Comparison of ENCODE assay signal across 23 cellular contexts in the genomic region with DNA sequence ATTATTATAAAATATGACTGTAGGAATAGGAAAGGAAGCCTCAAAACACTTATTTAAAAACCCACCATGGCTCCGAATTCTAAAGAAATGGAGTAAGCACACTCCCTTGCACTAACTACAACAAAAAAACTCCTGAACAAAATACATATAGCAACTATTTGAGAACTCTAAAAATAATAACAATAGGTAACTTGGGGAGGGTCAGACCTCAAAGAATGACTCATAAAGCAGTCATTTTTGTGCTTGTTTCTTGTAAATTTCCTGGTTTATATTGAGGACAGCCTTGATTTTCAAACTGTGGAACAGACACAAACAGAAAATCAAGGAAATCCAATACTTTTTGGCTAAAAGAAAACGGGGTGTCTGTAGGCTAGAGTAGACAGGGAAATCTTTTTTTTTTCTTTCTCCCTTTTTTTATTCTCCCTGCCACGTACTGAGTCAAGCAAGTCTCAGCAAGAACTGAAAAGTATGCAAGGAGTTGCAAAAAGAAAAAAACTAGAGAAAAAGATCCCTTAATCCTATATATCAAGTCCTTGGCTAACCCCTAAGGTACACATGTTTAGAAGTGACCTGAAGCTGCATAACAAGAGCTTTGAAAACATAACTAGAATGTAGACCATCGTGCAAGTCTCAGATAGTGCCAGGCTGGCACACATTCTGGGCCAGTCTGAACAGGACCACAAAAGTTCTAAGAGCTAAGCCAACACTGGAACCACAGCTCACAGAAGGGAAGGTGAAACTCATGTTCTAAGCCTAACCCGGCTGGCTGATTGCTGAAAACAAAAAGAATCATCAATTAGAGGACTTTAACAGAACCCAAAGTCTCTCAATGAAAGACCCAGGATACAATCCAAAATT.
DNase-seq lines count a peak whose midpoint lies in the region; ATAC-seq, FAIRE-seq and TF ChIP-seq lines count a peak whose summit lies in the region.
"Had no signal": no experiment of that assay in that cellular context is flagged by ENCODE, and none has a peak within 500 bp of the region (broad histone marks: within the 10 kb centered on the region; RNA-seq: fewer than 3 reads in every experiment).

No MANE protein-coding gene starts in this region.

- H2AFZ ChIP-seq in IMR-90 (replicated peaks; ENCODE audit: low read length, poor library complexity) (no peak overlapping the region), keratinocyte (ENCODE audit: control insufficient read depth, low read length) (peak overlapping the region; percentile 26)

- in situ Hi-C loops in IMR-90 (cut with MboI; ENCODE audit: low sequenced_read_pairs), result no loop called here

- H3K14ac ChIP-seq in IMR-90 (replicated peaks; ENCODE audit: low read depth, low read length), result peak overlapping the region; percentile 50; the same call in 1 of the 2 replicates

- no peak overlapping the region for H2BK5ac ChIP-seq in IMR-90 (ENCODE audit: low read depth, low read length, poor library complexity, severe bottlenecking)

- no peak overlapping the region for H2AK9ac ChIP-seq in IMR-90 (replicated peaks; ENCODE audit: low read depth, low read length, poor library complexity)

- H3K27me3 ChIP-seq in IMR-90 (ENCODE audit: control insufficient read depth, insufficient read depth, low read length) (no peaks in the 10 kb centered on the region), SJSA1 (replicated peaks) (no peaks in the 10 kb centered on the region), keratinocyte (ENCODE audit: control insufficient read depth, extremely low read depth, insufficient read depth, low read length) (no peaks in the 10 kb centered on the region)
- H3K27me3 ChIP-seq: MG63, Peyer's patch had no signal

- H3K4me3 ChIP-seq in IMR-90 (ENCODE audit: insufficient read depth, low read depth, low read length), result no peak overlapping the region
- H3K4me3 ChIP-seq in SJSA1, result no peak overlapping the region
- peak overlapping the region in 2 of 3 experiments; percentile 36 to 48 for H3K4me3 ChIP-seq in keratinocyte (ENCODE audit: control insufficient read depth in 2 of 3, extremely low read depth in 1 of 3, insufficient read depth in 2 of 3, low read depth in 1 of 3, low read length in 3 of 3)
- H3K4me3 ChIP-seq: MG63, Peyer's patch had no signal

- no peak overlapping the region for H4K91ac ChIP-seq in IMR-90 (ENCODE audit: insufficient read depth, low read depth, low read length)

- TF ChIP-seq CTCF in IMR-90 (conservative IDR thresholded peaks at IDR 0.05; ENCODE audit: low read depth, low read length) (no peak), keratinocyte (optimal IDR thresholded peaks at IDR 0.05 in 1 of 3, IDR thresholded peaks at IDR 0.05 in 1 of 3, conservative IDR thresholded peaks at IDR 0.05 in 1 of 3; ENCODE audit: extremely low read depth in 1 of 3, insufficient read depth in 2 of 3, low read length in 3 of 3) (no peak)

- CTCF ChIA-PET in IMR-90 (lab: Yijun Ruan, JAX), result interaction anchor here (0.8 kb wide), 1 partner anchor 8 kb away, joined by 3 read pairs; no protein-coding TSS in a partner anchor

- no peak overlapping the region for H3K18ac ChIP-seq in IMR-90 (ENCODE audit: low read depth, low read length)

- no peak overlapping the region for H3K4me2 ChIP-seq in IMR-90 (ENCODE audit: low read depth, low read length)
- peak overlapping the region; percentile 47 for H3K4me2 ChIP-seq in keratinocyte (ENCODE audit: control insufficient read depth, extremely low read depth, insufficient read depth, low read depth, low read length)

- ATAC-seq in IMR-90 (ENCODE audit: low read depth), result no peak
- ATAC-seq: CD8-positive, alpha-beta T cell; HCT116 had no signal

- POLR2A ChIA-PET in IMR-90 (lab: Charles Lee; ENCODE audit: unreplicated experiment), result no interaction called here

- H3K36me3 ChIP-seq in IMR-90 (ENCODE audit: control insufficient read depth, insufficient read depth, low read length) (peaks cover 4% of the 10 kb centered on the region; the same call in 1 of the 2 replicates), SJSA1 (no peaks in the 10 kb centered on the region), keratinocyte (ENCODE audit: control insufficient read depth in 2 of 2, extremely low read depth in 1 of 2, insufficient read depth in 2 of 2, low read length in 2 of 2) (no peaks in the 10 kb centered on the region)
- H3K36me3 ChIP-seq: MG63, Peyer's patch had no signal

- intact Hi-C loops in IMR-90 (cut with micrococcal nuclease), result no loop called here

- H3K9ac ChIP-seq in IMR-90 (ENCODE audit: low read depth, low read length), result no peak overlapping the region
- no peak overlapping the region for H3K9ac ChIP-seq in keratinocyte (ENCODE audit: control insufficient read depth, extremely low read depth, insufficient read depth, low read length)

- H4K5ac ChIP-seq in IMR-90 (ENCODE audit: low read depth, low read length), result no peak overlapping the region

- H2BK15ac ChIP-seq in IMR-90 (ENCODE audit: low read depth, low read length), result no peak overlapping the region

- H3K9me1 ChIP-seq in IMR-90 (ENCODE audit: insufficient read depth, low read length) (peaks cover 9% of the 10 kb centered on the region), keratinocyte (ENCODE audit: control insufficient read depth, extremely low read depth, insufficient read depth, low read length) (no peaks in the 10 kb centered on the region)

- TF ChIP-seq RAD21 in IMR-90 (IDR thresholded peaks at IDR 0.05; ENCODE audit: low read length), result no peak

- H3K27ac ChIP-seq in IMR-90 (ENCODE audit: insufficient read depth, low read length), result no peak overlapping the region
- H3K27ac ChIP-seq in SJSA1, result peak overlapping the region; percentile 41
- peak overlapping the region; percentile 7 for H3K27ac ChIP-seq in keratinocyte (ENCODE audit: control insufficient read depth, insufficient read depth, low read length)
- H3K27ac ChIP-seq: C4-2B, Peyer's patch had no signal

- H3K4ac ChIP-seq in IMR-90 (ENCODE audit: low read depth, low read length), result peak overlapping the region; percentile 5; the same call in 1 of the 2 replicates

- no peak overlapping the region for H2BK120ac ChIP-seq in IMR-90 (ENCODE audit: low read depth, low read length)

- TF ChIP-seq POLR2A in IMR-90 (IDR thresholded peaks at IDR 0.05; ENCODE audit: low read depth, low read length), result no peak

- peak; percentile 76 for FAIRE-seq in keratinocyte (lab: Jason Lieb, UNC)
- FAIRE-seq: GM12892, GM19239, H1, HTR-8/SVneo had no signal

- no peak overlapping the region for H4K8ac ChIP-seq in IMR-90 (ENCODE audit: low read depth in 2 of 2, low read length in 2 of 2)

- H3K56ac ChIP-seq in IMR-90 (ENCODE audit: extremely low read depth, insufficient read depth, low read length), result no peak overlapping the region

- peaks cover 18 to 47% of the 10 kb centered on the region in 2 experiments for H3K79me1 ChIP-seq in IMR-90 (ENCODE audit: low read depth in 1 of 2, low read length in 2 of 2)

- H4K20me1 ChIP-seq in IMR-90 (ENCODE audit: insufficient read depth, low read length) (peaks cover 21% of the 10 kb centered on the region; the same call in 1 of the 2 replicates), keratinocyte (ENCODE audit: control insufficient read depth, extremely low read depth, insufficient read depth, low read length) (no peaks in the 10 kb centered on the region)

- peaks cover 4% of the 10 kb centered on the region; the same call in 1 of the 2 replicates for H3K4me1 ChIP-seq in IMR-90 (ENCODE audit: control insufficient read depth, insufficient read depth, low read length)
- H3K4me1 ChIP-seq in SJSA1 (replicated peaks), result peaks cover 16% of the 10 kb centered on the region
- H3K4me1 ChIP-seq in keratinocyte (ENCODE audit: control insufficient read depth, extremely low read depth, insufficient read depth, low read length), result peaks cover 16% of the 10 kb centered on the region
- H3K4me1 ChIP-seq: Caco-2, Peyer's patch had no signal

- WGBS in IMR-90 (ENCODE audit: extremely low coverage in 2 of 2, insufficient read length in 1 of 2), 2 experiments, result 57% methylated on average over 1 of the region's 5 CpGs; no CpG with 5 or more reads in 1 of the 2 experiments

- dilution Hi-C loops in IMR-90 (cut with HindIII; ENCODE audit: low sequenced_read_pairs, unreplicated experiment), result no loop called here
- dilution Hi-C loops in keratinocyte (cut with MboI; ENCODE audit: extremely low pct_ligation_motif_present, low sequenced_read_pairs), result no loop called here

- DNase-seq in IMR-90 (no peak), SJSA1 (ENCODE audit: low read depth in 1 of 2, low spot score in 2 of 2) (peak in 1 of 2 experiments; percentile 31), keratinocyte (ENCODE audit: low read depth, low spot score) (no peak), NCI-H146 (lab: John Stamatoyannopoulos, UW) (no peak), OCI-M2 (lab: John Stamatoyannopoulos, UW; ENCODE audit: unreplicated experiment) (no peak), NCI-H774 (lab: John Stamatoyannopoulos, UW) (no peak)
- no peak for DNase-seq in activated CD4-positive, alpha-beta T cell treated with anti-CD3 and anti-CD28 coated beads for 1 hour
- DNase-seq: Caco-2; CD8-positive, alpha-beta T cell; DMS79 treated with DMSO at 0.1 percent for 48 hours; KBM-7; MG63; NCI-H1694; NCI-H2029 treated with DMSO at 0.1 percent for 48 hours; NCI-H446 treated with DMSO at 0.1 percent for 48 hours; NCI-H526; Peyer's patch had no signal

- no peak overlapping the region for H2AK5ac ChIP-seq in IMR-90 (ENCODE audit: low read depth, low read length)

- BruUV-seq in IMR-90 (replicated peaks; lab: Mats Ljungman, UMichigan), result no TSS peak

- H3K9me3 ChIP-seq in IMR-90 (ENCODE audit: control insufficient read depth, insufficient read depth, low read length), result no peaks in the 10 kb centered on the region
- peaks cover 4% of the 10 kb centered on the region; the same call in 1 of the 2 replicates for H3K9me3 ChIP-seq in SJSA1 (replicated peaks)
- H3K9me3 ChIP-seq in keratinocyte (ENCODE audit: control insufficient read depth, low read depth, low read length), result no peaks in the 10 kb centered on the region
- H3K9me3 ChIP-seq: Caco-2, MG63, Peyer's patch had no signal

- no peak overlapping the region; the same call in 1 of the 2 replicates for H3K23ac ChIP-seq in IMR-90 (ENCODE audit: low read depth, low read length)

- no peak overlapping the region for H2BK20ac ChIP-seq in IMR-90 (ENCODE audit: low read depth, low read length)

- H3K79me2 ChIP-seq in keratinocyte (ENCODE audit: control insufficient read depth, insufficient read depth, low read length), result no peaks in the 10 kb centered on the region

TF ChIP-seq in IMR-90, 13 proteins besides CTCF, POLR2A, EP300 and RAD21 (continues in another document):
- TF ChIP-seq CEBPB (IDR thresholded peaks at IDR 0.05; ENCODE audit: low read depth, low read length) (no peak), BHLHE40 (IDR thresholded peaks at IDR 0.05; ENCODE audit: low read depth, low read length) (no peak), MXI1 (IDR thresholded peaks at IDR 0.05; ENCODE audit: borderline replicate concordance, low read depth, low read length) (no peak)
- TF ChIP-seq, protein P1, sequence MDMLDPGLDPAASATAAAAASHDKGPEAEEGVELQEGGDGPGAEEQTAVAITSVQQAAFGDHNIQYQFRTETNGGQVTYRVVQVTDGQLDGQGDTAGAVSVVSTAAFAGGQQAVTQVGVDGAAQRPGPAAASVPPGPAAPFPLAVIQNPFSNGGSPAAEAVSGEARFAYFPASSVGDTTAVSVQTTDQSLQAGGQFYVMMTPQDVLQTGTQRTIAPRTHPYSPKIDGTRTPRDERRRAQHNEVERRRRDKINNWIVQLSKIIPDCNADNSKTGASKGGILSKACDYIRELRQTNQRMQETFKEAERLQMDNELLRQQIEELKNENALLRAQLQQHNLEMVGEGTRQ (IDR thresholded peaks at IDR 0.05; ENCODE audit: low read depth, low read length), result no peak

Comparison
In these comparisons a context has a peak if more than half of its experiments do, and no peak if none do; other contexts are left out.
1. H3K4me3 ChIP-seq: peak in keratinocyte (2 of 3); none in IMR-90 (single experiment) and SJSA1 (single experiment).